In the genomic region with DNA sequence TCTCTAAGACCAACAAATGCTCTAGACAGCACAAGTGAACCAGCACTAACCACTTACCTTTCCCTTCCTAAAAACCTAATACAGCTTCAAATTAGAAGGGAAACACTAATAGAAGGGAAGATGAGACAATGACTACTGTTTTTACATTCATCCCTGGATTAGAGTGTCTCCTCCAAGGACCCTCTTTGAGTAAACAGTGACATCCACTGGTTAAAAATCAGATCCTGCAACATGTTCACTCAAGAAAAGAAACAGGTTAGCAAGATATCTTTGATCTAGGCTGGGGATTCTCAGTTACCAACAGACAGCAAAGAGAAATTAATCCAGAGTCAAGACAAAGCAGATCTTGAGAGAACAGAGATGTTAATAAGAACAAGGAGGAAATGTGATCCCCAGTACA, we compare ENCODE assay signal across 1 cellular context.
TF ChIP-seq lines count a peak whose summit lies in the region.

No MANE protein-coding gene starts in this region.

TF ChIP-seq in GM12878, 131 proteins besides CTCF, POLR2A, EP300 and RAD21 (continued from another document):
- TF ChIP-seq, protein P1, sequence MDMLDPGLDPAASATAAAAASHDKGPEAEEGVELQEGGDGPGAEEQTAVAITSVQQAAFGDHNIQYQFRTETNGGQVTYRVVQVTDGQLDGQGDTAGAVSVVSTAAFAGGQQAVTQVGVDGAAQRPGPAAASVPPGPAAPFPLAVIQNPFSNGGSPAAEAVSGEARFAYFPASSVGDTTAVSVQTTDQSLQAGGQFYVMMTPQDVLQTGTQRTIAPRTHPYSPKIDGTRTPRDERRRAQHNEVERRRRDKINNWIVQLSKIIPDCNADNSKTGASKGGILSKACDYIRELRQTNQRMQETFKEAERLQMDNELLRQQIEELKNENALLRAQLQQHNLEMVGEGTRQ (IDR thresholded peaks at IDR 0.05; ENCODE audit: borderline replicate concordance, low read depth, low read length), result no peak
- TF ChIP-seq BRCA1 (IDR thresholded peaks at IDR 0.05; ENCODE audit: low read depth, low read length) (no peak), ASH2L (IDR thresholded peaks at IDR 0.05; ENCODE audit: borderline replicate concordance, low read depth) (no peak), RFX5 (IDR thresholded peaks at IDR 0.05; ENCODE audit: low read depth, low read length) (no peak)
- TF ChIP-seq, protein P2, sequence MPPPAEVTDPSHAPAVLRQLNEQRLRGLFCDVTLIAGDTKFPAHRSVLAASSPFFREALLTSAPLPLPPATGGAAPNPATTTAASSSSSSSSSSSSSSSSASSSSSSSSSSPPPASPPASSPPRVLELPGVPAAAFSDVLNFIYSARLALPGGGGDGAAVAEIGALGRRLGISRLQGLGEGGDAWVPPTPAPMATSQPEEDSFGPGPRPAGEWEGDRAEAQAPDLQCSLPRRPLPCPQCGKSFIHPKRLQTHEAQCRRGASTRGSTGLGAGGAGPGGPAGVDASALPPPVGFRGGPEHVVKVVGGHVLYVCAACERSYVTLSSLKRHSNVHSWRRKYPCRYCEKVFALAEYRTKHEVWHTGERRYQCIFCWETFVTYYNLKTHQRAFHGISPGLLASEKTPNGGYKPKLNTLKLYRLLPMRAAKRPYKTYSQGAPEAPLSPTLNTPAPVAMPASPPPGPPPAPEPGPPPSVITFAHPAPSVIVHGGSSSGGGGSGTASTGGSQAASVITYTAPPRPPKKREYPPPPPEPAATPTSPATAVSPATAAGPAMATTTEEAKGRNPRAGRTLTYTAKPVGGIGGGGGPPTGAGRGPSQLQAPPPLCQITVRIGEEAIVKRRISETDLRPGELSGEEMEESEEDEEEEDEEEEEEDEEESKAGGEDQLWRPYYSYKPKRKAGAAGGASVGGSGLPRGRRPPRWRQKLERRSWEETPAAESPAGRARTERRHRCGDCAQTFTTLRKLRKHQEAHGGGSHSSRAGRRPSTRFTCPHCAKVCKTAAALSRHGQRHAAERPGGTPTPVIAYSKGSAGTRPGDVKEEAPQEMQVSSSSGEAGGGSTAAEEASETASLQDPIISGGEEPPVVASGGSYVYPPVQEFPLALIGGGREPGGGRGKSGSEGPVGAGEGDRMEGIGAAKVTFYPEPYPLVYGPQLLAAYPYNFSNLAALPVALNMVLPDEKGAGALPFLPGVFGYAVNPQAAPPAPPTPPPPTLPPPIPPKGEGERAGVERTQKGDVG (CRISPR knock-in tag; IDR thresholded peaks at IDR 0.05), result no peak
